ENCODE assay signal across 8 cellular contexts in the genomic region with DNA sequence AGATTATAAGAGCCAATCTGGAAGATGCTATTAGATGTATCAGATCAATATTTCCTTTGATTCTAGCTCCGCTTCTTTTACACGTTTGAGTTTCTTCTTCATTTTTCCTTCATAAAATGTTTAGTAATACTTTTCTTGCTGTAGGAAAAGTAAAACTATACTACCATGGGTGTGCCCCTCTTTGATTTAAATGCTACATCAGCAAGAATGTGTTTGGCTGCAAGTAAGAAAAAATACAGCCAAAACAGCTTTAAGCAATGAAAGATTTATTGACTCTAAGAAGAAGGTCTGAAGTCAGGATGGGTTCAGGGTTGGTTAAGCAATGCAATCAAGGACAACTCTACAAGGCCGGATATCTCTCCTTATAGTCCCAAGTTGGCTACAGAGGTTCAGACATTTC.
"Had no signal": no experiment of that assay in that cellular context is flagged by ENCODE, and none has a peak within 500 bp of the region (broad histone marks: within the 10 kb centered on the region; RNA-seq: fewer than 3 reads in every experiment).

No MANE protein-coding gene starts in this region.

- H3K9ac ChIP-seq: GM23248 had no signal

- H2AFZ ChIP-seq: GM23248 had no signal

- DNase-seq: GM23248, GOT3, H9, HCEC 1CT, KG1 had no signal

- FAIRE-seq: H54, HTR-8/SVneo had no signal

- H3K27ac Mint-ChIP-seq: IgD-negative memory B cell had no signal

- H3K36me3 Mint-ChIP-seq: IgD-negative memory B cell had no signal

- H3K27ac ChIP-seq: GM23248 had no signal

- H3K4me3 ChIP-seq: GM23248 had no signal

- H3K4me3 Mint-ChIP-seq: H9, IgD-negative memory B cell had no signal
